In genomic region chrX:133005616-133006015, GRCh38 we compare ENCODE assay signal across 27 cellular contexts. TPM values are rescaled to one million over a fixed set of nuclear protein-coding genes. Genes with fewer than 3 reads are reported as not detected.
"Had no signal": no experiment of that assay in that cellular context is flagged by ENCODE, and none has a peak within 500 bp of the region (broad histone marks: within the 10 kb centered on the region; RNA-seq: fewer than 3 reads in every experiment).

No MANE protein-coding gene starts in this region.

- H3K4me3 ChIP-seq: stomach, suprapubic skin, testis, thoracic aorta, thyroid gland, tibial artery, tibial nerve, transverse colon, upper lobe of left lung, upper lobe of right lung, uterus, vagina had no signal

- H3K27ac Mint-ChIP-seq: stimulated activated effector memory CD8-positive, alpha-beta T cell treated with anti-CD3 and anti-CD28 coated beads, Interleukin-12 subunit alpha, Interleukin-12 subunit beta, amount 100 ng/mL, for 72 hours; stimulated activated memory B cell treated with anti-CD40 and anti-IgM and Interleukin-4, amounts not matched to agents 10 μg/mL and 1 μg/mL and 100 μg/mL, for 72 hours; stimulated activated naive B cell treated with anti-CD40 and anti-IgM and Interleukin-4, amounts not matched to agents 10 μg/mL and 1 μg/mL and 100 μg/mL, for 72 hours; stimulated activated naive CD8-positive, alpha-beta T cell treated with anti-CD3 and anti-CD28 coated beads, Interleukin-15, amount 100 ng/mL, for 72 hours; stimulated activated naive CD8-positive, alpha-beta T cell treated with anti-CD3 and anti-CD28 coated beads, Interleukin-15, Interleukin-2, amounts not matched to agents 100 ng/mL and 50 ng/mL, for 24 hours; type B pancreatic cell had no signal

- H3K27ac ChIP-seq: stomach, suprapubic skin, testis, thoracic aorta, thyroid gland, tibial artery, tibial nerve, transverse colon, upper lobe of left lung, upper lobe of right lung, uterus, vagina had no signal

- H3K4me3 Mint-ChIP-seq: stimulated activated effector memory CD8-positive, alpha-beta T cell treated with anti-CD3 and anti-CD28 coated beads, Interleukin-12 subunit alpha, Interleukin-12 subunit beta, amount 100 ng/mL, for 72 hours; stimulated activated memory B cell treated with anti-CD40 and anti-IgM and Interleukin-4, amounts not matched to agents 10 μg/mL and 1 μg/mL and 100 μg/mL, for 72 hours; stimulated activated naive B cell treated with anti-CD40 and anti-IgM and Interleukin-4, amounts not matched to agents 10 μg/mL and 1 μg/mL and 100 μg/mL, for 72 hours; stimulated activated naive CD8-positive, alpha-beta T cell treated with anti-CD3 and anti-CD28 coated beads, Interleukin-15, amount 100 ng/mL, for 72 hours; stimulated activated naive CD8-positive, alpha-beta T cell treated with anti-CD3 and anti-CD28 coated beads, Interleukin-15, Interleukin-2, amounts not matched to agents 100 ng/mL and 50 ng/mL, for 24 hours; type B pancreatic cell had no signal

- FAIRE-seq: urothelium cell line had no signal

- H3K9me3 Mint-ChIP-seq: stimulated activated memory B cell treated with anti-CD40 and anti-IgM and Interleukin-4, amounts not matched to agents 10 μg/mL and 1 μg/mL and 100 μg/mL, for 72 hours; stimulated activated naive CD8-positive, alpha-beta T cell treated with anti-CD3 and anti-CD28 coated beads, Interleukin-15, amount 100 ng/mL, for 72 hours; stimulated activated naive CD8-positive, alpha-beta T cell treated with anti-CD3 and anti-CD28 coated beads, Interleukin-15, Interleukin-2, amounts not matched to agents 100 ng/mL and 50 ng/mL, for 24 hours had no signal

- DNase-seq: stimulated activated CD4-positive, alpha-beta T cell treated with anti-CD3 and anti-CD28 coated beads, Interleukin-2, amount 100 ng/mL, for 24 hours; stimulated activated CD4-positive, alpha-beta T cell treated with anti-CD3 and anti-CD28 coated beads, Interleukin-2, amount 100 ng/mL, for 48 hours; stimulated activated CD4-positive, alpha-beta T cell treated with anti-CD3 and anti-CD28 coated beads, Interleukin-4, amount 100 ng/mL, for 1 hour; stimulated activated CD4-positive, alpha-beta T cell treated with anti-CD3 and anti-CD28 coated beads, Interleukin-4, amount 100 ng/mL, for 24 hours; stimulated activated CD4-positive, alpha-beta T cell treated with anti-CD3 and anti-CD28 coated beads, Interleukin-4, amount 100 ng/mL, for 4 hours; stimulated activated CD8-positive, alpha-beta memory T cell treated with anti-CD3 and anti-CD28 coated beads, Interleukin-4, amount 100 ng/mL, for 48 hours; stimulated activated naive B cell treated with anti-CD40 and anti-IgM and Interleukin-4, amounts not matched to agents 10 μg/mL and 1 μg/mL and 100 μg/mL, for 72 hours; stimulated activated naive CD4-positive, alpha-beta T cell; stimulated activated naive CD8-positive, alpha-beta T cell treated with anti-CD3 and anti-CD28 coated beads, Interleukin-15, amount 100 ng/mL, for 72 hours; stimulated activated naive CD8-positive, alpha-beta T cell treated with anti-CD3 and anti-CD28 coated beads, Interleukin-15, Interleukin-2, amounts not matched to agents 100 U/mL and 50 U/mL, for 24 hours; stomach; testis; thyroid gland; tibial artery; transverse colon; upper lobe of left lung; upper lobe of right lung; uterus had no signal

- H3K36me3 Mint-ChIP-seq: stimulated activated effector memory CD8-positive, alpha-beta T cell treated with anti-CD3 and anti-CD28 coated beads, Interleukin-12 subunit alpha, Interleukin-12 subunit beta, amount 100 ng/mL, for 72 hours; stimulated activated memory B cell treated with anti-CD40 and anti-IgM and Interleukin-4, amounts not matched to agents 10 μg/mL and 1 μg/mL and 100 μg/mL, for 72 hours; stimulated activated naive B cell treated with anti-CD40 and anti-IgM and Interleukin-4, amounts not matched to agents 10 μg/mL and 1 μg/mL and 100 μg/mL, for 72 hours; type B pancreatic cell had no signal

- H3K4me1 Mint-ChIP-seq: stimulated activated effector memory CD8-positive, alpha-beta T cell treated with anti-CD3 and anti-CD28 coated beads, Interleukin-12 subunit alpha, Interleukin-12 subunit beta, amount 100 ng/mL, for 72 hours; stimulated activated memory B cell treated with anti-CD40 and anti-IgM and Interleukin-4, amounts not matched to agents 10 μg/mL and 1 μg/mL and 100 μg/mL, for 72 hours; stimulated activated naive B cell treated with anti-CD40 and anti-IgM and Interleukin-4, amounts not matched to agents 10 μg/mL and 1 μg/mL and 100 μg/mL, for 72 hours; stimulated activated naive CD8-positive, alpha-beta T cell treated with anti-CD3 and anti-CD28 coated beads, Interleukin-15, amount 100 ng/mL, for 72 hours had no signal

- H3K27me3 ChIP-seq: suprapubic skin, testis, thyroid gland, tibial artery, transverse colon, upper lobe of left lung, upper lobe of right lung, vagina had no signal

- H3K27me3 Mint-ChIP-seq: stimulated activated memory B cell treated with anti-CD40 and anti-IgM and Interleukin-4, amounts not matched to agents 10 μg/mL and 1 μg/mL and 100 μg/mL, for 72 hours; stimulated activated naive B cell treated with anti-CD40 and anti-IgM and Interleukin-4, amounts not matched to agents 10 μg/mL and 1 μg/mL and 100 μg/mL, for 72 hours; stimulated activated naive CD8-positive, alpha-beta T cell treated with anti-CD3 and anti-CD28 coated beads, Interleukin-15, amount 100 ng/mL, for 72 hours; stimulated activated naive CD8-positive, alpha-beta T cell treated with anti-CD3 and anti-CD28 coated beads, Interleukin-15, Interleukin-2, amounts not matched to agents 100 ng/mL and 50 ng/mL, for 24 hours; type B pancreatic cell had no signal

- H3K4me1 ChIP-seq: stomach, suprapubic skin, testis, thyroid gland, tibial artery, tibial nerve, transverse colon, upper lobe of left lung, upper lobe of right lung, uterus, vagina had no signal

- H3K36me3 ChIP-seq: stomach, suprapubic skin, thoracic aorta, thyroid gland, tibial artery, tibial nerve, transverse colon, upper lobe of left lung, upper lobe of right lung, uterus, vagina had no signal

- H3K9me3 ChIP-seq: suprapubic skin, testis, thoracic aorta, thyroid gland, tibial artery, tibial nerve, transverse colon, upper lobe of right lung, uterus, vagina had no signal

RNA-seq across cellular contexts. Expression of gene HS6ST2, which starts 47.2 kb away (rescaled TPM):
- total RNA-seq: thoracic aorta had no signal
